11 cellular contexts compared by ENCODE assay signal in genomic region chr1:54016343-54017282, GRCh38. TPM values are rescaled to one million over a fixed set of nuclear protein-coding genes. Genes with fewer than 3 reads are reported as not detected.
DNase-seq lines count a peak whose midpoint lies in the region; ATAC-seq, FAIRE-seq and TF ChIP-seq lines count a peak whose summit lies in the region.
"Had no signal": no experiment of that assay in that cellular context is flagged by ENCODE, and none has a peak within 500 bp of the region (broad histone marks: within the 10 kb centered on the region; RNA-seq: fewer than 3 reads in every experiment).

No MANE protein-coding gene starts in this region.

- H3K4me2 ChIP-seq in K562 (ENCODE audit: insufficient read depth, low read length), result peak overlapping the region; percentile 1; the same call in 1 of the 2 replicates

- intact Hi-C loops in K562 (cut with micrococcal nuclease), result no loop called here

- no peak overlapping the region for H3K27ac ChIP-seq in K562 (ENCODE audit: extremely low read depth, low read depth, low read length)
- H3K27ac ChIP-seq in liver (ENCODE audit: low read depth in 1 of 2, low read length in 2 of 2), result no peak overlapping the region

- no peak for FAIRE-seq in K562 (lab: Jason Lieb, UNC)
- FAIRE-seq in frontal cortex (lab: Jason Lieb, UNC), result no peak
- FAIRE-seq: colon had no signal

- no TSS peak for BruUV-seq in K562 (replicated peaks; lab: Mats Ljungman, UMichigan)

- H2AFZ ChIP-seq in K562 (ENCODE audit: low read depth, low read length), result no peak overlapping the region

- TF ChIP-seq POLR2A in K562 (conservative IDR thresholded peaks at IDR 0.05), result no peak

- peaks cover 0 to 12% of the 10 kb centered on the region in 2 donors for H3K27me3 Mint-ChIP-seq in T-cell

- peaks cover 53 to 73% of the 10 kb centered on the region in 2 experiments for H3K27me3 ChIP-seq in K562 (ENCODE audit: control insufficient read depth in 2 of 2, insufficient read depth in 2 of 2, low read length in 2 of 2)
- H3K27me3 ChIP-seq in liver (ENCODE audit: control insufficient read depth in 4 of 4, insufficient read depth in 4 of 4, low read length in 3 of 4), result no peaks in the 10 kb centered on the region

- no peak overlapping the region; a peak in 1 of 4 replicates for H3K9ac ChIP-seq in K562 (ENCODE audit: insufficient read depth in 1 of 2, low read depth in 2 of 2, low read length in 2 of 2)
- H3K9ac ChIP-seq in liver (ENCODE audit: low read depth in 1 of 2, low read length in 2 of 2), result no peak overlapping the region

- no peak for TF ChIP-seq RAD21 in K562 (CRISPR knock-in tag; conservative IDR thresholded peaks at IDR 0.05 in 1 of 2, IDR thresholded peaks at IDR 0.05 in 1 of 2)
- TF ChIP-seq RAD21 in liver (IDR thresholded peaks at IDR 0.05), result no peak

- CTCF ChIA-PET in K562 (lab: Yijun Ruan, JAX; ENCODE audit: low intra/inter-chr PET ratio) (no interaction called here), T-cell (lab: Charles Lee) (no interaction called here)

- H3K36me3 ChIP-seq in K562 (ENCODE audit: control insufficient read depth, insufficient read depth, low read length) (no peaks in the 10 kb centered on the region), liver (ENCODE audit: control insufficient read depth in 4 of 4, insufficient read depth in 3 of 4, low read depth in 1 of 4, low read length in 3 of 4) (no peaks in the 10 kb centered on the region)

- no peaks in the 10 kb centered on the region for H3K9me1 ChIP-seq in K562 (ENCODE audit: control insufficient read depth, insufficient read depth, low read length)

- H3K27ac Mint-ChIP-seq in T-cell, result no peak overlapping the region

- no peak overlapping the region for H3K4me3 ChIP-seq in K562
- no peak overlapping the region for H3K4me3 ChIP-seq in liver (ENCODE audit: low read depth in 1 of 3, low read length in 3 of 3)

- in situ Hi-C loops in K562 (cut with MboI), result no loop called here

- TF ChIP-seq CTCF in K562 (IDR thresholded peaks at IDR 0.05 in 2 of 3, conservative IDR thresholded peaks at IDR 0.05 in 1 of 3; ENCODE audit: insufficient read depth in 2 of 3, low read depth in 1 of 3, low read length in 3 of 3) (no peak), liver (IDR thresholded peaks at IDR 0.05; ENCODE audit: low read depth, low read length, missing input control) (no peak)

- no peaks in the 10 kb centered on the region for H3K9me3 Mint-ChIP-seq in T-cell

- peak; percentile 13 for DNase-seq in COR-L47 (lab: John Stamatoyannopoulos, UW)
- DNase-seq in HuH-7.5 (ENCODE audit: low spot score), result peak; percentile 87
- DNase-seq in K562 (ENCODE audit: extremely low read depth in 1 of 4, low spot score in 3 of 4), result peak in 1 of 4 experiments; percentile 24
- DNase-seq in T-cell, result no peak
- no peak for DNase-seq in frontal cortex (ENCODE audit: low spot score in 2 of 2)
- no peak for DNase-seq in DMS 273 treated with DMSO at 0.1 percent for 48 hours (lab: John Stamatoyannopoulos, UW)
- DNase-seq: GDM1, KG1 had no signal

- ATAC-seq in K562 (peak; percentile 24; the same call in 2 of the 3 replicates), T-cell (replicated peaks in 1 of 4) (no peak), HG03457 (IDR thresholded peaks at IDR 0.05; ENCODE audit: unreplicated experiment) (no peak)

- no peaks in the 10 kb centered on the region for H3K79me2 ChIP-seq in K562 (ENCODE audit: control insufficient read depth, insufficient read depth, low read length)

- POLR2A ChIA-PET in K562 (lab: Yijun Ruan, JAX), result interaction anchor here (0.6 to 1.4 kb wide), 7 partner anchors 11 to 391 kb away, joined by 3 to 4 read pairs (median 3); partner anchors contain the start of genes CYB5RL and MRPL37
- POLR2A ChIA-PET in T-cell (lab: Charles Lee), result no interaction called here

- no peaks in the 10 kb centered on the region for H3K4me1 Mint-ChIP-seq in T-cell

- H3K4me3 Mint-ChIP-seq in T-cell, result no peak overlapping the region

- H3K9me3 ChIP-seq in K562 (replicated peaks; ENCODE audit: control insufficient read depth, insufficient read depth, low read depth, low read length) (no peaks in the 10 kb centered on the region), liver (ENCODE audit: control insufficient read depth in 4 of 4, low read length in 3 of 4) (no peaks in the 10 kb centered on the region)

- no peaks in the 10 kb centered on the region for H3K36me3 Mint-ChIP-seq in T-cell

- 4% methylated on average over 8 of the region's 8 CpGs for WGBS in K562 (ENCODE audit: insufficient coverage, low coverage, missing lambda C conversion rate)
- 46% methylated on average over 8 of the region's 8 CpGs for WGBS in liver

- TF ChIP-seq EP300 in K562 (IDR thresholded peaks at IDR 0.05; ENCODE audit: low read length), result no peak

- peaks cover 0 to 10% of the 10 kb centered on the region in 2 experiments; a peak in 4 of 5 replicates for H3K4me1 ChIP-seq in K562 (replicated peaks in 1 of 2; ENCODE audit: control insufficient read depth in 2 of 2, insufficient read depth in 2 of 2, low read length in 2 of 2)
- H3K4me1 ChIP-seq in liver (ENCODE audit: control insufficient read depth in 4 of 4, insufficient read depth in 4 of 4, low read length in 3 of 4), result peaks cover 0 to 5% (median 1%) of the 10 kb centered on the region in 4 donors

- H4K20me1 ChIP-seq in K562 (replicated peaks; ENCODE audit: control insufficient read depth, insufficient read depth, low read length), result 0 out of 2 replicates have a peak, but pooled peaks cover 10% of the 10 kb centered on the region

RNA-seq across cellular contexts. Expression of gene LDLRAD1, which starts 1.4 kb away (rescaled TPM):
- total RNA-seq in K562 (2011; cell fraction: chromatin; rRNA removed; ENCODE audit: low replicate concordance), result not detected in 2 replicates
- not detected in 2 replicates for total RNA-seq in K562 (2011; cell fraction: nucleolus; rRNA removed)
- total RNA-seq in K562 (2011; cell fraction: nucleoplasm; rRNA removed), result not detected in 2 replicates
- total RNA-seq in K562 (2014; rRNA removed) (not detected in 2 replicates), K562 (2014; rRNA removed; fragmentation: Illumina TruSeq; extraction: Trizol) (not detected in 2 replicates), K562 (2015; rRNA removed; fragmentation: Illumina TruSeq; extraction: Trizol) (not detected in 2 replicates), K562 (2021) (not detected in 2 replicates), liver (not detected), T-cell (not detected), frontal cortex (not detected)
- polyA plus RNA-seq in K562 (2011; rRNA removed) (not detected in 2 replicates), K562 (2014; fragmentation: Illumina TruSeq; extraction: Trizol) (not detected in 2 replicates), K562 (2014; fragmentation: Nextera tagmentation; extraction: Ambion mirVana) (not detected), K562 (2014; rRNA removed) (not detected in 2 replicates), liver (not detected)
- not detected in 2 replicates for polyA plus RNA-seq in K562 (2011; cell fraction: cytosol; rRNA removed)
- polyA plus RNA-seq in K562 (2011; cell fraction: nucleus; rRNA removed), result not detected in 2 replicates
- polyA plus RNA-seq in K562 (2012), result not detected in 2 replicates
- polyA minus RNA-seq in K562 (2011; rRNA and poly(A)+ RNA removed), result not detected in 2 replicates
- polyA minus RNA-seq in K562 (2011; cell fraction: cytosol; rRNA and poly(A)+ RNA removed), result not detected in 2 replicates
- not detected in 2 replicates for polyA minus RNA-seq in K562 (2011; cell fraction: nucleus; rRNA and poly(A)+ RNA removed)

RNA-seq across cellular contexts. Expression of gene TMEM59, which starts 36.4 kb away (rescaled TPM):
- 144 and 157 TPM in 2 replicates for total RNA-seq in K562 (2011; cell fraction: chromatin; rRNA removed; ENCODE audit: low replicate concordance)
- 168 and 198 TPM in 2 replicates for total RNA-seq in K562 (2011; cell fraction: nucleolus; rRNA removed)
- 246 and 274 TPM in 2 replicates for total RNA-seq in K562 (2011; cell fraction: nucleoplasm; rRNA removed)
- total RNA-seq in K562 (2014; rRNA removed), result 97.2 and 122 TPM in 2 replicates
- 151 and 168 TPM in 2 replicates for total RNA-seq in K562 (2014; rRNA removed; fragmentation: Illumina TruSeq; extraction: Trizol)
- total RNA-seq in K562 (2015; rRNA removed; fragmentation: Illumina TruSeq; extraction: Trizol), result 137 and 144 TPM in 2 replicates
- 163 and 186 TPM in 2 replicates for total RNA-seq in K562 (2021)
- polyA plus RNA-seq in K562 (2011; rRNA removed), result 299 and 316 TPM in 2 replicates
- polyA plus RNA-seq in K562 (2011; cell fraction: cytosol; rRNA removed), result 93.8 and 181 TPM in 2 replicates
- polyA plus RNA-seq in K562 (2011; cell fraction: nucleus; rRNA removed), result 45.4 and 94.5 TPM in 2 replicates
- polyA plus RNA-seq in K562 (2012), result 189 and 249 TPM in 2 replicates
- 133 and 136 TPM in 2 replicates for polyA plus RNA-seq in K562 (2014; fragmentation: Illumina TruSeq; extraction: Trizol)
- 100 to 1,000 TPM; 196 to 202 TPM for polyA plus RNA-seq in K562 (2014; fragmentation: Nextera tagmentation; extraction: Ambion mirVana)
- 93.1 and 127 TPM in 2 replicates for polyA plus RNA-seq in K562 (2014; rRNA removed)
- 146 and 161 TPM in 2 replicates for polyA minus RNA-seq in K562 (2011; rRNA and poly(A)+ RNA removed)
- polyA minus RNA-seq in K562 (2011; cell fraction: cytosol; rRNA and poly(A)+ RNA removed), result 68.4 and 86.7 TPM in 2 replicates
- polyA minus RNA-seq in K562 (2011; cell fraction: nucleus; rRNA and poly(A)+ RNA removed), result 12.7 and 29.8 TPM in 2 replicates
- 100 to 1,000 TPM; 255 to 261 TPM for total RNA-seq in liver
- polyA plus RNA-seq in liver, result 100 to 1,000 TPM; 298 to 436 TPM
- 100 to 1,000 TPM; 138 to 193 (median 174) TPM for total RNA-seq in T-cell
- 92.9 TPM for total RNA-seq in frontal cortex

RNA-seq across cellular contexts. Expression of gene TCEANC2, which starts 36.8 kb away (rescaled TPM):
- total RNA-seq in K562 (2011; cell fraction: chromatin; rRNA removed; ENCODE audit: low replicate concordance), result 6.1 and 7.8 TPM in 2 replicates
- 3.8 and 5.4 TPM in 2 replicates for total RNA-seq in K562 (2011; cell fraction: nucleolus; rRNA removed)
- 6.5 and 11.8 TPM in 2 replicates for total RNA-seq in K562 (2011; cell fraction: nucleoplasm; rRNA removed)
- total RNA-seq in K562 (2014; rRNA removed) (3.3 and 6.2 TPM in 2 replicates), K562 (2014; rRNA removed; fragmentation: Illumina TruSeq; extraction: Trizol) (6.3 and 8.2 TPM in 2 replicates), K562 (2015; rRNA removed; fragmentation: Illumina TruSeq; extraction: Trizol) (4.7 and 5.6 TPM in 2 replicates), K562 (2021) (7.0 and 7.2 TPM in 2 replicates), liver (1 to 10 TPM; 1.9 to 2.1 TPM), T-cell (10 to 100 TPM in 2 of 5 donors, 1 to 10 TPM in 3; 5.9 to 12.8 (median 9.7) TPM), frontal cortex (4.9 TPM)
- polyA plus RNA-seq in K562 (2011; rRNA removed) (7.4 and 8.4 TPM in 2 replicates), K562 (2014; fragmentation: Illumina TruSeq; extraction: Trizol) (6.0 and 7.1 TPM in 2 replicates), K562 (2014; fragmentation: Nextera tagmentation; extraction: Ambion mirVana) (10 to 100 TPM in 1 of 2 experiments, 1 to 10 TPM in 1; 9.8 to 10.2 TPM), K562 (2014; rRNA removed) (5.2 and 5.3 TPM in 2 replicates), liver (1 to 10 TPM in 1 of 2 donors, under 1 TPM in 1; 0.89 to 1.6 TPM)
- 5.2 and 8.1 TPM in 2 replicates for polyA plus RNA-seq in K562 (2011; cell fraction: cytosol; rRNA removed)
- polyA plus RNA-seq in K562 (2011; cell fraction: nucleus; rRNA removed), result 6.6 and 7.9 TPM in 2 replicates
- polyA plus RNA-seq in K562 (2012), result 3.3 and 6.6 TPM in 2 replicates
- 7.1 and 8.4 TPM in 2 replicates for polyA minus RNA-seq in K562 (2011; rRNA and poly(A)+ RNA removed)
- polyA minus RNA-seq in K562 (2011; cell fraction: cytosol; rRNA and poly(A)+ RNA removed), result 2.4 and 3.2 TPM in 2 replicates
- polyA minus RNA-seq in K562 (2011; cell fraction: nucleus; rRNA and poly(A)+ RNA removed), result 2.8 and 6.6 TPM in 2 replicates

Comparison
In these comparisons a context has a peak if more than half of its experiments do, and no peak if none do; other contexts are left out.
1. DNase-seq: peak in COR-L47 (single experiment) and HuH-7.5 (single experiment); none in T-cell (0 of 34), frontal cortex (0 of 2) and DMS 273 treated with DMSO at 0.1 percent for 48 hours (single experiment).